20 cellular contexts compared by ENCODE assay signal in the genomic region with DNA sequence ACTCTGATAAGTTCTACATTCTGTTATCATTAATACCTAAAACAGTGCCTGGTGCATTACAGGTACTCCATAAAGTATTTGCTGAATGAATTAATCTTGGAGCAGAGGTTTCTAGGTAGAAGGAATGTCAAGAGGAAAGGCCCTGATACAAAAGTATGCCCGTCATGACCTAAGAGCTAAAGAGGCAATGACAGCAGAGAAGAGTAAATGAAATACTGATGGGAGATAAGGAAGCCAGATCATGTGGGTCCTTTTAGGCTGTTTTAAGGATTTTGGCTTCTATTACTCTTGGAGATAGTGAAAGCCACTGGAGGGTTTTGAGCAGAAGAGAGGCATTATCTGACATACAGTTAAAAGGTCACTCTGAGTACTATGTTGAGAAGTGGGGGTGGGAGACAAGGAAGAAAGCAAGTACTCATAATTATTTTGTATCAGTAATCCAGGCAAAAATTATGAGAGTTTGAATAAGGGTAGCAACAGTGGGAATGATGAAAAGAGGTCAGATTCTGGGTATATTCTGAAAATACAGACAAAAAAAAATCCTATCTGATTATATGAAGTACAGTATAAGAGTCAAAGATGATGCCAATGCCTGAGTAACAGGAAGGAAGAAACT. TPM values are rescaled to one million over a fixed set of nuclear protein-coding genes. Genes with fewer than 3 reads are reported as not detected.
DNase-seq lines count a peak whose midpoint lies in the region; ATAC-seq, FAIRE-seq and TF ChIP-seq lines count a peak whose summit lies in the region.
"Had no signal": no experiment of that assay in that cellular context is flagged by ENCODE, and none has a peak within 500 bp of the region (broad histone marks: within the 10 kb centered on the region; RNA-seq: fewer than 3 reads in every experiment).

No MANE protein-coding gene starts in this region.

- intact Hi-C loops in K562 (cut with micrococcal nuclease): loop anchor here (5.0 kb wide), 1 partner anchor 74 kb away; no protein-coding TSS in a partner anchor

- H2BK120ac ChIP-seq in trophoblast cell (ENCODE audit: insufficient read depth, low read length, poor library complexity): no peak overlapping the region

- H3K14ac ChIP-seq in trophoblast cell (ENCODE audit: low read length): no peak overlapping the region

- H3K4me1 ChIP-seq in SK-N-SH (ENCODE audit: control insufficient read depth in 1 of 2, insufficient read depth in 2 of 2, low read depth in 1 of 2, low read length in 1 of 2) (no peaks in the 10 kb centered on the region), K562 (replicated peaks in 1 of 2; ENCODE audit: control insufficient read depth in 2 of 2, insufficient read depth in 2 of 2, low read length in 2 of 2) (peaks cover 12 to 19% of the 10 kb centered on the region in 2 experiments; a peak in 4 of 5 replicates), trophoblast cell (ENCODE audit: control insufficient read depth in 1 of 2, insufficient read depth in 2 of 2, low read length in 2 of 2) (no peaks in the 10 kb centered on the region)

- TF ChIP-seq CTCF in SK-N-SH (IDR thresholded peaks at IDR 0.05) (no peak), K562 (IDR thresholded peaks at IDR 0.05 in 2 of 3, conservative IDR thresholded peaks at IDR 0.05 in 1 of 3; ENCODE audit: insufficient read depth in 2 of 3, low read depth in 1 of 3, low read length in 3 of 3) (no peak), nephron progenitor cell (IDR thresholded peaks at IDR 0.05) (no peak)

- H3K9ac ChIP-seq in SK-N-SH (no peak overlapping the region), K562 (ENCODE audit: insufficient read depth in 1 of 2, low read depth in 2 of 2, low read length in 2 of 2) (no peak overlapping the region), trophoblast cell (ENCODE audit: low read length) (no peak overlapping the region)
- H3K9ac ChIP-seq: BLaER1 treated with 17β-estradiol and CSF1 and Interleukin-3, amounts not matched to agents 10 nM and 100 nM; KMS-11 had no signal

- H3K4me3 ChIP-seq in SK-N-SH (ENCODE audit: low read depth in 2 of 2, low read length in 1 of 2) (no peak overlapping the region), K562 (no peak overlapping the region), trophoblast cell (ENCODE audit: low read depth, low read length) (no peak overlapping the region)
- H3K4me3 ChIP-seq: BLaER1 treated with 17β-estradiol and CSF1 and Interleukin-3, amounts not matched to agents 10 nM and 100 nM had no signal

- H2BK5ac ChIP-seq in trophoblast cell (ENCODE audit: low read depth, low read length, poor library complexity): no peak overlapping the region

- CTCF ChIA-PET in SK-N-SH (lab: Yijun Ruan, JAX) (interaction anchor here (1.4 kb wide), 1 partner anchor 47 kb away, joined by 3 read pairs; no protein-coding TSS in a partner anchor), K562 (lab: Yijun Ruan, JAX; ENCODE audit: low intra/inter-chr PET ratio) (no interaction called here)

- H3K4me2 ChIP-seq in SK-N-SH: no peak overlapping the region
- H3K4me2 ChIP-seq in K562 (ENCODE audit: insufficient read depth, low read length): no peak overlapping the region
- H3K4me2 ChIP-seq in trophoblast cell (ENCODE audit: low read length): no peak overlapping the region
- H3K4me2 ChIP-seq: BLaER1 treated with 17β-estradiol and CSF1 and Interleukin-3, amounts not matched to agents 10 nM and 100 nM; KMS-11 had no signal

- TF ChIP-seq EP300 in SK-N-SH (IDR thresholded peaks at IDR 0.05; ENCODE audit: borderline replicate concordance in 1 of 2, low read depth in 1 of 2, low read length in 1 of 2) (no peak), K562 (IDR thresholded peaks at IDR 0.05; ENCODE audit: low read length) (no peak)

- H3K27ac Mint-ChIP-seq in activated naive CD8-positive, alpha-beta T cell: peak overlapping the region; percentile 3
- no peak overlapping the region for H3K27ac Mint-ChIP-seq in activated naive CD8-positive, alpha-beta T cell treated with anti-CD3 and anti-CD28 coated beads for 36 hours
- H3K27ac Mint-ChIP-seq in nephron progenitor cell: no peak overlapping the region

- H3K4ac ChIP-seq in trophoblast cell (ENCODE audit: low read depth, low read length): no peak overlapping the region

- no peaks in the 10 kb centered on the region for H3K9me1 ChIP-seq in K562 (ENCODE audit: control insufficient read depth, insufficient read depth, low read length)

- no peak overlapping the region for H4K12ac ChIP-seq in trophoblast cell (ENCODE audit: low read depth, low read length)

- H3K4me3 Mint-ChIP-seq in activated naive CD8-positive, alpha-beta T cell: no peak overlapping the region
- H3K4me3 Mint-ChIP-seq in activated naive CD8-positive, alpha-beta T cell treated with anti-CD3 and anti-CD28 coated beads for 36 hours: no peak overlapping the region
- no peak overlapping the region for H3K4me3 Mint-ChIP-seq in nephron progenitor cell

- in situ Hi-C loops in K562 (cut with MboI): no loop called here

- H3K36me3 Mint-ChIP-seq in activated naive CD8-positive, alpha-beta T cell: peaks cover 3% of the 10 kb centered on the region
- H3K36me3 Mint-ChIP-seq in activated naive CD8-positive, alpha-beta T cell treated with anti-CD3 and anti-CD28 coated beads for 36 hours: peaks cover 9% of the 10 kb centered on the region
- no peaks in the 10 kb centered on the region for H3K36me3 Mint-ChIP-seq in nephron progenitor cell (ENCODE audit: low read depth)

- no peaks in the 10 kb centered on the region for H3K9me3 Mint-ChIP-seq in activated naive CD8-positive, alpha-beta T cell (ENCODE audit: low read depth)
- H3K9me3 Mint-ChIP-seq in activated naive CD8-positive, alpha-beta T cell treated with anti-CD3 and anti-CD28 coated beads for 36 hours: no peaks in the 10 kb centered on the region
- H3K9me3 Mint-ChIP-seq in nephron progenitor cell: no peaks in the 10 kb centered on the region

- no peak for DNase-seq in activated naive CD8-positive, alpha-beta T cell treated with anti-CD3 and anti-CD28 coated beads for 36 hours
- DNase-seq in SK-N-SH: peak; percentile 6
- DNase-seq in K562 (ENCODE audit: extremely low read depth in 1 of 4, low spot score in 3 of 4): peak in 2 of 4 experiments; percentile 31 to 54
- DNase-seq in trophoblast cell: peak; percentile 37 to 79
- DNase-seq in H4 (ENCODE audit: low spot score): no peak
- no peak for DNase-seq in stimulated activated CD4-positive, alpha-beta T cell treated with anti-CD3 and anti-CD28 coated beads, Interleukin-4, amount 100 ng/mL, for 1 hour
- no peak for DNase-seq in nephron progenitor cell
- DNase-seq: 8988T, Calu3, DMS79, NCI-H1092 treated with DMSO at 0.1 percent for 48 hours, NCI-H1694 treated with DMSO at 0.1 percent for 48 hours, NCI-H748 treated with DMSO at 0.1 percent for 48 hours had no signal

- H4K91ac ChIP-seq in trophoblast cell (ENCODE audit: low read depth, low read length): no peak overlapping the region

- no peaks in the 10 kb centered on the region for H3K79me2 ChIP-seq in SK-N-SH (ENCODE audit: insufficient read depth)
- no peaks in the 10 kb centered on the region for H3K79me2 ChIP-seq in K562 (ENCODE audit: control insufficient read depth, insufficient read depth, low read length)
- H3K79me2 ChIP-seq in trophoblast cell (ENCODE audit: control insufficient read depth, insufficient read depth, low read length, poor library complexity): no peaks in the 10 kb centered on the region

- no peak overlapping the region for H3K27ac ChIP-seq in SK-N-SH (ENCODE audit: low read depth in 2 of 2, low read length in 1 of 2)
- peak overlapping the region; percentile 9; the same call in 1 of the 3 replicates for H3K27ac ChIP-seq in K562 (ENCODE audit: extremely low read depth, low read depth, low read length)
- no peak overlapping the region for H3K27ac ChIP-seq in trophoblast cell (ENCODE audit: low read depth, low read length)
- H3K27ac ChIP-seq: BLaER1 treated with 17β-estradiol and CSF1 and Interleukin-3, amounts not matched to agents 10 nM and 100 nM; HL-60; KMS-11 had no signal

- H3K36me3 ChIP-seq in SK-N-SH (replicated peaks in 1 of 2; ENCODE audit: control insufficient read depth in 1 of 2, insufficient read depth in 2 of 2, low read length in 1 of 2): peaks cover 0 to 4% of the 10 kb centered on the region in 2 experiments
- peaks cover 4% of the 10 kb centered on the region; the same call in 1 of the 3 replicates for H3K36me3 ChIP-seq in K562 (ENCODE audit: control insufficient read depth, insufficient read depth, low read length)
- H3K36me3 ChIP-seq in trophoblast cell (ENCODE audit: control insufficient read depth in 1 of 2, insufficient read depth in 2 of 2, low read length in 2 of 2): no peaks in the 10 kb centered on the region

- H2AFZ ChIP-seq in SK-N-SH (ENCODE audit: low read depth): no peak overlapping the region
- no peak overlapping the region for H2AFZ ChIP-seq in K562 (ENCODE audit: low read depth, low read length)
- no peak overlapping the region for H2AFZ ChIP-seq in trophoblast cell (ENCODE audit: insufficient read depth, low read length, poor library complexity)

- peak; percentile 80 for ATAC-seq in K562
- ATAC-seq: HCT116 had no signal

- H2BK12ac ChIP-seq in trophoblast cell (ENCODE audit: low read length): no peak overlapping the region

- no peaks in the 10 kb centered on the region for H3F3A ChIP-seq in SK-N-SH (replicated peaks; ENCODE audit: insufficient read depth)

- H3K9me2 ChIP-seq in SK-N-SH: no peaks in the 10 kb centered on the region

- H3K9me3 ChIP-seq in SK-N-SH: no peaks in the 10 kb centered on the region
- H3K9me3 ChIP-seq in K562 (replicated peaks; ENCODE audit: control insufficient read depth, insufficient read depth, low read depth, low read length): no peaks in the 10 kb centered on the region
- H3K9me3 ChIP-seq in trophoblast cell (ENCODE audit: insufficient read depth, low read depth, low read length): no peaks in the 10 kb centered on the region
- H3K9me3 ChIP-seq: BLaER1 treated with 17β-estradiol and CSF1 and Interleukin-3, amounts not matched to agents 10 nM and 100 nM had no signal

- no peaks in the 10 kb centered on the region for H3K79me1 ChIP-seq in trophoblast cell (ENCODE audit: low read length)

- H3K27me3 ChIP-seq in SK-N-SH (ENCODE audit: insufficient read depth): no peaks in the 10 kb centered on the region
- H3K27me3 ChIP-seq in K562 (ENCODE audit: control insufficient read depth in 2 of 2, insufficient read depth in 2 of 2, low read length in 2 of 2): no peaks in the 10 kb centered on the region
- no peaks in the 10 kb centered on the region for H3K27me3 ChIP-seq in trophoblast cell (ENCODE audit: insufficient read depth, low read length)
- H3K27me3 ChIP-seq: BLaER1 treated with 17β-estradiol and CSF1 and Interleukin-3, amounts not matched to agents 10 nM and 100 nM had no signal

- H4K8ac ChIP-seq in trophoblast cell (ENCODE audit: low read depth, low read length): no peak overlapping the region

- H3K27me3 Mint-ChIP-seq in activated naive CD8-positive, alpha-beta T cell: no peaks in the 10 kb centered on the region
- no peaks in the 10 kb centered on the region for H3K27me3 Mint-ChIP-seq in activated naive CD8-positive, alpha-beta T cell treated with anti-CD3 and anti-CD28 coated beads for 36 hours
- H3K27me3 Mint-ChIP-seq in nephron progenitor cell (ENCODE audit: low read depth, poor library complexity): no peaks in the 10 kb centered on the region

- H4K20me1 ChIP-seq in SK-N-SH (ENCODE audit: insufficient read depth) (no peaks in the 10 kb centered on the region), K562 (replicated peaks; ENCODE audit: control insufficient read depth, insufficient read depth, low read length) (no peaks in the 10 kb centered on the region)
- H4K20me1 ChIP-seq: BLaER1 treated with 17β-estradiol and CSF1 and Interleukin-3, amounts not matched to agents 10 nM and 100 nM had no signal

- no peak overlapping the region for H3K23ac ChIP-seq in trophoblast cell (ENCODE audit: low read length)

- BruUV-seq in K562 (replicated peaks; lab: Mats Ljungman, UMichigan): no TSS peak

- H2AK5ac ChIP-seq in trophoblast cell (ENCODE audit: low read length): no peak overlapping the region

- H3K4me1 Mint-ChIP-seq in activated naive CD8-positive, alpha-beta T cell (ENCODE audit: low read depth): peaks cover 2% of the 10 kb centered on the region
- H3K4me1 Mint-ChIP-seq in activated naive CD8-positive, alpha-beta T cell treated with anti-CD3 and anti-CD28 coated beads for 36 hours: peaks cover 11% of the 10 kb centered on the region
- no peaks in the 10 kb centered on the region for H3K4me1 Mint-ChIP-seq in nephron progenitor cell

- no peak for FAIRE-seq in K562 (lab: Jason Lieb, UNC)
- FAIRE-seq: G401.6, GM19239 had no signal

- no peak for TF ChIP-seq RAD21 in SK-N-SH (IDR thresholded peaks at IDR 0.05; ENCODE audit: low read length)
- TF ChIP-seq RAD21 in K562 (CRISPR knock-in tag; conservative IDR thresholded peaks at IDR 0.05 in 1 of 2, IDR thresholded peaks at IDR 0.05 in 1 of 2): peak; percentile 16 to 29; a peak in 2 of 4 replicates

- 62% methylated on average over 1 of the region's 1 CpG for WGBS in SK-N-SH (ENCODE audit: low lambda C conversion rate)
- WGBS in K562 (ENCODE audit: insufficient coverage, low coverage, missing lambda C conversion rate): 0% methylated on average over 1 of the region's 1 CpG
- no CpG with 5 or more reads among the region's 1 CpG for WGBS in trophoblast cell (ENCODE audit: extremely low coverage, insufficient coverage, insufficient read length)

- H3K18ac ChIP-seq in trophoblast cell (ENCODE audit: low read length): no peak overlapping the region

- POLR2A ChIA-PET in SK-N-SH (lab: Yijun Ruan, JAX): no interaction called here
- POLR2A ChIA-PET in K562 (lab: Yijun Ruan, JAX): interaction anchor here (1.1 to 1.6 kb wide), 2 partner anchors 9 to 11 kb away, joined by 3 to 5 read pairs; no protein-coding TSS in a partner anchor

- TF ChIP-seq POLR2A in K562 (conservative IDR thresholded peaks at IDR 0.05): no peak

RNA-seq across cellular contexts. Expression of gene DENND4A, which starts 48.3 kb away (rescaled TPM):
- total RNA-seq in activated naive CD8-positive, alpha-beta T cell treated with anti-CD3 and anti-CD28 coated beads for 36 hours: 10 to 100 TPM; 47.6 to 52.2 TPM
- polyA plus RNA-seq in SK-N-SH (2012; rRNA removed) (2.5 and 3.2 TPM in 2 replicates), K562 (2011; rRNA removed) (19.8 and 23.0 TPM in 2 replicates), K562 (2014; fragmentation: Illumina TruSeq; extraction: Trizol) (14.8 and 17.0 TPM in 2 replicates), K562 (2014; fragmentation: Nextera tagmentation; extraction: Ambion mirVana) (1 to 10 TPM; 6.8 to 6.9 TPM), K562 (2014; rRNA removed) (11.3 and 13.5 TPM in 2 replicates)
- 3.5 and 4.1 TPM in 2 replicates for polyA plus RNA-seq in SK-N-SH (2012; cell fraction: cytosol; rRNA removed)
- polyA plus RNA-seq in SK-N-SH (2012; cell fraction: nucleus; rRNA removed): 2.8 and 6.6 TPM in 2 replicates
- total RNA-seq in K562 (2011; cell fraction: chromatin; rRNA removed; ENCODE audit: low replicate concordance): 41.4 and 147 TPM in 2 replicates
- total RNA-seq in K562 (2011; cell fraction: nucleolus; rRNA removed): 17.3 and 22.5 TPM in 2 replicates
- total RNA-seq in K562 (2011; cell fraction: nucleoplasm; rRNA removed): 50.7 and 53.1 TPM in 2 replicates
- total RNA-seq in K562 (2014; rRNA removed) (15.1 and 21.2 TPM in 2 replicates), K562 (2014; rRNA removed; fragmentation: Illumina TruSeq; extraction: Trizol) (28.6 and 35.5 TPM in 2 replicates), K562 (2015; rRNA removed; fragmentation: Illumina TruSeq; extraction: Trizol) (25.4 and 32.3 TPM in 2 replicates), K562 (2021) (18.3 and 19.9 TPM in 2 replicates)
- 5.0 and 7.4 TPM in 2 replicates for polyA plus RNA-seq in K562 (2011; cell fraction: cytosol; rRNA removed)
- polyA plus RNA-seq in K562 (2011; cell fraction: nucleus; rRNA removed): 18.4 and 23.1 TPM in 2 replicates
- 8.5 and 10.7 TPM in 2 replicates for polyA plus RNA-seq in K562 (2012)
- polyA minus RNA-seq in K562 (2011; rRNA and poly(A)+ RNA removed): 69.4 and 70.4 TPM in 2 replicates
- 12.6 and 26.8 TPM in 2 replicates for polyA minus RNA-seq in K562 (2011; cell fraction: cytosol; rRNA and poly(A)+ RNA removed)
- polyA minus RNA-seq in K562 (2011; cell fraction: nucleus; rRNA and poly(A)+ RNA removed): 31.0 and 60.5 TPM in 2 replicates
- polyA plus RNA-seq in trophoblast cell (2013): 8.3 and 9.0 TPM in 2 replicates
- total RNA-seq in H4 (2014; rRNA removed; shearing (Covaris generic)): 5.4 and 7.2 TPM in 2 replicates

Comparison
In these comparisons a context has a peak if more than half of its experiments do, and no peak if none do; other contexts are left out.
1. DNase-seq: peak in SK-N-SH (single experiment) and trophoblast cell (2 of 2); none in activated naive CD8-positive, alpha-beta T cell treated with anti-CD3 and anti-CD28 coated beads for 36 hours (single experiment), H4 (single experiment), stimulated activated CD4-positive, alpha-beta T cell treated with anti-CD3 and anti-CD28 coated beads, Interleukin-4, amount 100 ng/mL, for 1 hour (single experiment) and nephron progenitor cell (single experiment).